In genomic region chr5:149358294-149358651, GRCh38 we compare ENCODE assay signal across 8 cellular contexts. TPM values are rescaled to one million over a fixed set of nuclear protein-coding genes. Genes with fewer than 3 reads are reported as not detected.
A peak's percentile ranks its signal among the peaks of the same experiment; 100 is the strongest.
DNase-seq lines count a peak whose midpoint lies in the region; ATAC-seq, FAIRE-seq and TF ChIP-seq lines count a peak whose summit lies in the region.

No MANE protein-coding gene starts in this region.

- no peaks in the 10 kb centered on the region for H3K27me3 ChIP-seq in duodenal mucosa (ENCODE audit: control insufficient read depth in 1 of 2, insufficient read depth in 2 of 2, low read length in 2 of 2)
- H3K27me3 ChIP-seq in thyroid gland: no peaks in the 10 kb centered on the region

- ATAC-seq in GM19372 (IDR thresholded peaks at IDR 0.05; ENCODE audit: low read depth, unreplicated experiment): peak; percentile 12

- 3 to 5% methylated on average over 16 to 18 of the region's 18 CpGs for WGBS in mesodermal cell (ENCODE audit: insufficient coverage in 2 of 2), 2 experiments
- whole genome bisulfite sequencing in thyroid gland, 2 donors: 1 to 2% methylated on average over 9 to 18 of the region's 18 CpGs

- H3K9ac ChIP-seq in duodenal mucosa (ENCODE audit: low read depth in 1 of 2, low read length in 2 of 2): peak overlapping the region; percentile 76 to 84

- peak in 1 of 6 experiments; percentile 4 for TF ChIP-seq CTCF in thyroid gland (IDR thresholded peaks at IDR 0.05)

- intact Hi-C loops in thyroid gland (cut with DNase I): no loop called here

- DNase-seq in AML-193 (lab: John Stamatoyannopoulos, UW): peak; percentile 45 to 67
- DNase-seq in Jurkat, Clone E6-1 (ENCODE audit: low read depth, low spot score): no peak
- peak; percentile 52 for DNase-seq in UCSD-AML1 (lab: John Stamatoyannopoulos, UW; ENCODE audit: unreplicated experiment)
- DNase-seq in thyroid gland: peak; percentile 56 to 57
- no peak for DNase-seq in frontal cortex (ENCODE audit: low spot score in 2 of 2)

- H3K9me3 ChIP-seq in duodenal mucosa (ENCODE audit: control insufficient read depth in 1 of 2, low read length in 2 of 2) (no peaks in the 10 kb centered on the region), mesodermal cell (ENCODE audit: control insufficient read depth, low read length) (no peaks in the 10 kb centered on the region), thyroid gland (no peaks in the 10 kb centered on the region)

- TF ChIP-seq POLR2A in thyroid gland (IDR thresholded peaks at IDR 0.05): no peak

- H3K36me3 ChIP-seq in duodenal mucosa (ENCODE audit: control insufficient read depth in 1 of 2, insufficient read depth in 2 of 2, low read length in 2 of 2) (peaks cover 5 to 9% of the 10 kb centered on the region in 2 donors), mesodermal cell (ENCODE audit: control insufficient read depth, insufficient read depth, low read length) (peaks cover 24% of the 10 kb centered on the region), thyroid gland (peaks cover 0 to 10% of the 10 kb centered on the region in 2 donors)

- FAIRE-seq in frontal cortex (lab: Jason Lieb, UNC): no peak

- H3K4me1 ChIP-seq in duodenal mucosa (ENCODE audit: control insufficient read depth in 1 of 2, insufficient read depth in 2 of 2, low read length in 2 of 2) (peaks cover 17 to 18% of the 10 kb centered on the region in 2 donors), mesodermal cell (ENCODE audit: control insufficient read depth, insufficient read depth, low read length, poor library complexity, severe bottlenecking) (no peaks in the 10 kb centered on the region), thyroid gland (peaks cover 3 to 7% of the 10 kb centered on the region in 2 donors)

- H3K27ac ChIP-seq in duodenal mucosa (ENCODE audit: low read depth, low read length): no peak overlapping the region
- no peak overlapping the region for H3K27ac ChIP-seq in mesodermal cell (ENCODE audit: low read depth, low read length, severe bottlenecking)
- H3K27ac ChIP-seq in thyroid gland: peak overlapping the region in 1 of 3 donors; percentile 61

- H3K4me3 ChIP-seq in Jurkat, Clone E6-1 (ENCODE audit: low read length): peak overlapping the region; percentile 86
- H3K4me3 ChIP-seq in duodenal mucosa (ENCODE audit: low read depth in 1 of 2, low read length in 2 of 2): peak overlapping the region; percentile 80 to 84
- H3K4me3 ChIP-seq in mesodermal cell (ENCODE audit: extremely low read depth, insufficient read depth, low read length, poor library complexity, severe bottlenecking): peak overlapping the region; percentile 76
- H3K4me3 ChIP-seq in thyroid gland (replicated peaks in 1 of 3): peak overlapping the region; percentile 21 to 76 (median 71)

RNA-seq across cellular contexts. Expression of gene PCYOX1L, which starts 0.4 kb away (rescaled TPM):
- 29.0 TPM for polyA plus RNA-seq in Jurkat, Clone E6-1 (2012; ENCODE audit: insufficient read depth, insufficient read length)
- 13.9 TPM for polyA plus RNA-seq in mesodermal cell (2013, experiment 1 of 2)
- 13.2 TPM for polyA plus RNA-seq in mesodermal cell (2013, experiment 2 of 2)
- 1 to 10 TPM; 1.8 to 4.4 (median 2.4) TPM for total RNA-seq in thyroid gland
- total RNA-seq in frontal cortex: 11.0 TPM

RNA-seq across cellular contexts. Expression of gene GRPEL2, which starts 13.0 kb away (rescaled TPM):
- polyA plus RNA-seq in Jurkat, Clone E6-1 (2012; ENCODE audit: insufficient read depth, insufficient read length): 7.7 TPM
- polyA plus RNA-seq in mesodermal cell (2013, experiment 1 of 2): 11.0 TPM
- 12.0 TPM for polyA plus RNA-seq in mesodermal cell (2013, experiment 2 of 2)
- total RNA-seq in thyroid gland: 10 to 100 TPM; 12.6 to 19.6 (median 13.7) TPM
- 64.4 TPM for total RNA-seq in frontal cortex

RNA-seq across cellular contexts. Expression of gene IL17B, which starts 20.8 kb away (rescaled TPM):
- not detected for polyA plus RNA-seq in Jurkat, Clone E6-1 (2012; ENCODE audit: insufficient read depth, insufficient read length)
- polyA plus RNA-seq in mesodermal cell (2013, experiment 1 of 2): 1.7 TPM
- polyA plus RNA-seq in mesodermal cell (2013, experiment 2 of 2): 1.0 TPM
- total RNA-seq in thyroid gland: 1 to 10 TPM in 1 of 4 donors, not detected in 3; 1.7 TPM
- not detected for total RNA-seq in frontal cortex

Comparison
In these comparisons a context has a peak if more than half of its experiments do, and no peak if none do; other contexts are left out.
1. DNase-seq: peak in AML-193 (2 of 2), UCSD-AML1 (single experiment) and thyroid gland (2 of 2); none in Jurkat, Clone E6-1 (single experiment) and frontal cortex (0 of 2).
2. Peak in every context shown above with its lines, with median percentiles within 50 percentile points of each other: H3K4me3 ChIP-seq.